In the genomic region with DNA sequence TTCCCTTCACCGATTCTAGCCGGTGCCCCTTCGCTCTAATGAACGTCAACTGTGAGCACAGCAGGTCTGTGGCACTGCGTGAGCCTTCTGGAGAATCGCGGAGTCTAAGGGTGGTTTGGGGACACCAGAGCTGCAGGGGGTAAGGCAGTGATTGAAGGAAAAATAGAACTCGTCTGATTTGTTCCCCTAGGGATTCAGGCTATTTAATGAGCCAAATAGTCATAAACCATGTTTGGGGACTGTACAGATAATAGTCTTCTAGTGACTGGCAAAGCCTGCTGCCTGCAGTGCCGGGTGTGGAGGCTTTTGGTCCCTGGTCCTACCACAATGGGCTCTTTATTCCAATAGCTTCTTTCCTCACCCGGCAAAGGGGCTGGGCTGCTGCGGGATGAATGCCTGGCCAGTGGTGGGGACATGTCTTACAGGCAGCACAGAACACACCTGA, we compare ENCODE assay signal across 21 cellular contexts. TPM values are rescaled to one million over a fixed set of nuclear protein-coding genes. Genes with fewer than 3 reads are reported as not detected.
A peak's percentile ranks its signal among the peaks of the same experiment; 100 is the strongest.
DNase-seq lines count a peak whose midpoint lies in the region; TF ChIP-seq lines count a peak whose summit lies in the region.
"Had no signal": no experiment of that assay in that cellular context is flagged by ENCODE, and none has a peak within 500 bp of the region (broad histone marks: within the 10 kb centered on the region; RNA-seq: fewer than 3 reads in every experiment).

No MANE protein-coding gene starts in this region.

- no peaks in the 10 kb centered on the region for H3K27me3 ChIP-seq in neural progenitor cell

- H3K27ac Mint-ChIP-seq in activated CD4-positive, alpha-beta T cell treated with anti-CD3 and anti-CD28 coated beads, Interleukin-2, amount 10 ng/mL, durations not matched to agents 7 days and 5 days, result peak overlapping the region; percentile 50
- H3K27ac Mint-ChIP-seq in neural progenitor cell (no peak overlapping the region), CD14-positive monocyte (peak overlapping the region in 3 of 7 donors; percentile 48 to 73 (median 72))
- H3K27ac Mint-ChIP-seq: activated T-helper 17 cell treated with anti-CD3 and anti-CD28 coated beads, Interleukin-2, amount 50 U/mL, for 72 hours; endodermal cell had no signal

- no peak overlapping the region for H3K9ac ChIP-seq in neural progenitor cell

- no peaks in the 10 kb centered on the region for H3K9me3 ChIP-seq in neural progenitor cell (ENCODE audit: low read depth)
- H3K9me3 ChIP-seq: left ventricle myocardium inferior had no signal

- no peak overlapping the region for H2AFZ ChIP-seq in neural progenitor cell (replicated peaks)

- in situ Hi-C loops in SK-MEL-5 (cut with HindIII; ENCODE audit: low pct_unique_long_range_greater_than_20kb, low sequenced_read_pairs), result no loop called here

- peaks cover 7% of the 10 kb centered on the region for H3K4me1 Mint-ChIP-seq in activated CD4-positive, alpha-beta T cell treated with anti-CD3 and anti-CD28 coated beads, Interleukin-2, amount 10 ng/mL, durations not matched to agents 7 days and 5 days
- H3K4me1 Mint-ChIP-seq in neural progenitor cell (peaks cover 11% of the 10 kb centered on the region), CD14-positive monocyte (peaks cover 36% of the 10 kb centered on the region)
- H3K4me1 Mint-ChIP-seq: activated T-helper 17 cell treated with anti-CD3 and anti-CD28 coated beads, Interleukin-2, amount 50 U/mL, for 72 hours had no signal

- POLR2A ChIA-PET in activated CD4-positive, alpha-beta T cell treated with anti-CD3 and anti-CD28 coated beads, Interleukin-2, amount 10 ng/mL, durations not matched to agents 7 days and 5 days (lab: Charles Lee), result no interaction called here

- H3K36me3 Mint-ChIP-seq in activated CD4-positive, alpha-beta T cell treated with anti-CD3 and anti-CD28 coated beads, Interleukin-2, amount 10 ng/mL, durations not matched to agents 7 days and 5 days (ENCODE audit: low read depth), result no peaks in the 10 kb centered on the region
- H3K36me3 Mint-ChIP-seq in neural progenitor cell (no peaks in the 10 kb centered on the region), CD14-positive monocyte (no peaks in the 10 kb centered on the region)

- no peaks in the 10 kb centered on the region for H3K79me2 ChIP-seq in neural progenitor cell (ENCODE audit: low read depth)

- no peaks in the 10 kb centered on the region for H3F3A ChIP-seq in neural progenitor cell (ENCODE audit: low read depth)

- no peak overlapping the region for H3K4me3 Mint-ChIP-seq in activated CD4-positive, alpha-beta T cell treated with anti-CD3 and anti-CD28 coated beads, Interleukin-2, amount 10 ng/mL, durations not matched to agents 7 days and 5 days
- H3K4me3 Mint-ChIP-seq in neural progenitor cell (no peak overlapping the region), CD14-positive monocyte (no peak overlapping the region)
- H3K4me3 Mint-ChIP-seq: activated T-helper 17 cell treated with anti-CD3 and anti-CD28 coated beads, Interleukin-2, amount 50 U/mL, for 72 hours; endodermal cell had no signal

- CTCF ChIA-PET in activated CD4-positive, alpha-beta T cell treated with anti-CD3 and anti-CD28 coated beads, Interleukin-2, amount 10 ng/mL, durations not matched to agents 7 days and 5 days (lab: Charles Lee), result no interaction called here

- peaks cover 2% of the 10 kb centered on the region for H3K27me3 Mint-ChIP-seq in activated CD4-positive, alpha-beta T cell treated with anti-CD3 and anti-CD28 coated beads, Interleukin-2, amount 10 ng/mL, durations not matched to agents 7 days and 5 days
- H3K27me3 Mint-ChIP-seq in neural progenitor cell (ENCODE audit: insufficient read depth, low read depth), result peaks cover 19% of the 10 kb centered on the region
- H3K27me3 Mint-ChIP-seq in CD14-positive monocyte (ENCODE audit: low read depth in 3 of 3), result peaks cover 2 to 20% (median 6%) of the 10 kb centered on the region in 3 donors
- H3K27me3 Mint-ChIP-seq: activated T-helper 17 cell treated with anti-CD3 and anti-CD28 coated beads, Interleukin-2, amount 50 U/mL, for 72 hours had no signal

- H3K4me2 ChIP-seq in neural progenitor cell, result no peak overlapping the region

- H3K4me3 ChIP-seq in neural progenitor cell, result no peak overlapping the region
- H3K4me3 ChIP-seq: left ventricle myocardium inferior had no signal

- no peaks in the 10 kb centered on the region for H3K9me3 Mint-ChIP-seq in activated CD4-positive, alpha-beta T cell treated with anti-CD3 and anti-CD28 coated beads, Interleukin-2, amount 10 ng/mL, durations not matched to agents 7 days and 5 days
- peaks cover 2% of the 10 kb centered on the region for H3K9me3 Mint-ChIP-seq in neural progenitor cell
- peaks cover 0 to 2% (median 0%) of the 10 kb centered on the region in 7 donors for H3K9me3 Mint-ChIP-seq in CD14-positive monocyte
- H3K9me3 Mint-ChIP-seq: activated T-helper 17 cell treated with anti-CD3 and anti-CD28 coated beads, Interleukin-2, amount 50 U/mL, for 72 hours; endodermal cell had no signal

- H3K27ac ChIP-seq in temporal lobe (ENCODE audit: low read depth, low read length), result peak overlapping the region; percentile 83
- no peak overlapping the region for H3K27ac ChIP-seq in neural progenitor cell
- H3K27ac ChIP-seq: left ventricle myocardium inferior had no signal

- no peaks in the 10 kb centered on the region for H3K36me3 ChIP-seq in neural progenitor cell
- H3K36me3 ChIP-seq: left ventricle myocardium inferior had no signal

- intact Hi-C loops in CD14-positive monocyte (cut with micrococcal nuclease), result no loop called here

- DNase-seq in activated CD4-positive, alpha-beta T cell treated with anti-CD3 and anti-CD28 coated beads, Interleukin-2, amount 10 ng/mL, durations not matched to agents 7 days and 5 days, result no peak
- DNase-seq in activated CD4-positive, alpha-beta T cell treated with anti-CD3 and anti-CD28 coated beads, Interleukin-2, amount 50 U/mL, for 48 hours, result no peak
- DNase-seq in SK-MEL-5 (ENCODE audit: low read depth, low spot score), result peak; percentile 65
- DNase-seq in inferior parietal cortex (ENCODE audit: extremely low spot score), result peak; percentile 54
- no peak for DNase-seq in EL
- no peak for DNase-seq in neural progenitor cell (ENCODE audit: low spot score)
- no peak for DNase-seq in CD14-positive monocyte (ENCODE audit: low spot score)
- DNase-seq: ACHN; endodermal cell; Karpas-422; left ventricle myocardium inferior; NCI-H1105; NCI-H446 treated with DMSO at 0.1 percent for 48 hours; Right ventricle myocardium superior; stimulated activated CD4-positive, alpha-beta T cell treated with anti-CD3 and anti-CD28 coated beads, Interleukin-15, amount 100 ng/mL, for 24 hours; stimulated activated naive CD4-positive, alpha-beta T cell treated with Interleukin-2 at 50 U/mL for 16 hours; T-helper 2 cell had no signal

- H3K4me1 ChIP-seq in neural progenitor cell, result peaks cover 3% of the 10 kb centered on the region
- H3K4me1 ChIP-seq: left ventricle myocardium inferior had no signal

- H4K20me1 ChIP-seq in neural progenitor cell (ENCODE audit: low read depth), result no peaks in the 10 kb centered on the region

- no peak for TF ChIP-seq CTCF in neural progenitor cell (IDR thresholded peaks at IDR 0.05)
- no peak for TF ChIP-seq CTCF in CD14-positive monocyte (IDR thresholded peaks at IDR 0.05)

RNA-seq across cellular contexts. Expression of gene NTSR1, which starts 11.1 kb away (rescaled TPM):
- 1 to 10 TPM in 1 of 2 experiments, under 1 TPM in 1; 0.94 to 1.5 TPM for total RNA-seq in activated CD4-positive, alpha-beta T cell treated with anti-CD3 and anti-CD28 coated beads, Interleukin-2, amount 10 ng/mL, durations not matched to agents 7 days and 5 days
- not detected in 2 replicates for total RNA-seq in SK-MEL-5 (2014; rRNA removed; shearing (Covaris generic))
- polyA plus RNA-seq in SK-MEL-5 (2015; cell fraction: cytosol; rRNA removed), result 0.02 and 0.13 TPM in 2 replicates
- polyA plus RNA-seq in SK-MEL-5 (2015; cell fraction: nucleus; rRNA removed), result not detected in 2 replicates
- total RNA-seq in temporal lobe (5.7 TPM), neural progenitor cell (ENCODE audit: low replicate concordance) (0.12 and 0.26 TPM in 2 replicates)
- polyA plus RNA-seq in CD14-positive monocyte, result under 1 TPM; 0.35 to 0.40 TPM
- total RNA-seq: activated CD8-positive, alpha-beta memory T cell treated with anti-CD3 and anti-CD28 coated beads for 36 hours; activated T-helper 17 cell treated with anti-CD3 and anti-CD28 coated beads, Interleukin-2, amount 50 U/mL, for 72 hours; G401; left ventricle myocardium inferior; Right ventricle myocardium superior had no signal

RNA-seq across cellular contexts. Expression of gene SLCO4A1, which starts 55.2 kb away (rescaled TPM):
- total RNA-seq in activated CD4-positive, alpha-beta T cell treated with anti-CD3 and anti-CD28 coated beads, Interleukin-2, amount 10 ng/mL, durations not matched to agents 7 days and 5 days, result 10 to 100 TPM; 54.2 to 55.2 TPM
- 48.1 and 53.5 TPM in 2 replicates for total RNA-seq in SK-MEL-5 (2014; rRNA removed; shearing (Covaris generic))
- 27.3 and 30.4 TPM in 2 replicates for polyA plus RNA-seq in SK-MEL-5 (2015; cell fraction: cytosol; rRNA removed)
- 86.6 and 124 TPM in 2 replicates for polyA plus RNA-seq in SK-MEL-5 (2015; cell fraction: nucleus; rRNA removed)
- total RNA-seq in temporal lobe, result 1.7 TPM
- total RNA-seq in neural progenitor cell (ENCODE audit: low replicate concordance), result 0.88 and 3.1 TPM in 2 replicates
- under 1 TPM; 0.26 to 0.42 TPM for polyA plus RNA-seq in CD14-positive monocyte

Comparison
In these comparisons a context has a peak if more than half of its experiments do, and no peak if none do; other contexts are left out.
1. DNase-seq: peak in SK-MEL-5 (single experiment) and inferior parietal cortex (single experiment); none in activated CD4-positive, alpha-beta T cell treated with anti-CD3 and anti-CD28 coated beads, Interleukin-2, amount 10 ng/mL, durations not matched to agents 7 days and 5 days (single experiment), activated CD4-positive, alpha-beta T cell treated with anti-CD3 and anti-CD28 coated beads, Interleukin-2, amount 50 U/mL, for 48 hours (0 of 2), EL (single experiment), neural progenitor cell (single experiment) and CD14-positive monocyte (single experiment).
2. RNA of gene SLCO4A1, which starts 55.2 kb away (total RNA-seq): 54.2 to 55.2 TPM in activated CD4-positive, alpha-beta T cell treated with anti-CD3 and anti-CD28 coated beads, Interleukin-2, amount 10 ng/mL, durations not matched to agents 7 days and 5 days and 48.1 to 53.5 TPM in SK-MEL-5; 1.7 TPM in temporal lobe (single experiment) and 0.88 to 3.1 TPM in neural progenitor cell; every median in the first group is over 10 times any median in the second.